In genomic region chr1:201954263-201955008, GRCh38 we compare ENCODE assay signal across 1 cellular context.
TF ChIP-seq lines count a peak whose summit lies in the region.

No MANE protein-coding gene starts in this region.

TF ChIP-seq in GM23338, 12 proteins besides CTCF, POLR2A, EP300 and RAD21:
- TF ChIP-seq ZNF462 (CRISPR knock-in tag; IDR thresholded peaks at IDR 0.05), result no peak
- TF ChIP-seq ZNF114 (CRISPR knock-in tag; IDR thresholded peaks at IDR 0.05), result no peak
- TF ChIP-seq POLR2AphosphoS5 (IDR thresholded peaks at IDR 0.05; ENCODE audit: low read depth), result no peak
- TF ChIP-seq JUNB (IDR thresholded peaks at IDR 0.05; ENCODE audit: unreplicated experiment), result no peak
- no peak for TF ChIP-seq CREB1 (CRISPR knock-in tag; IDR thresholded peaks at IDR 0.05; ENCODE audit: low read depth)
- TF ChIP-seq, protein P1, sequence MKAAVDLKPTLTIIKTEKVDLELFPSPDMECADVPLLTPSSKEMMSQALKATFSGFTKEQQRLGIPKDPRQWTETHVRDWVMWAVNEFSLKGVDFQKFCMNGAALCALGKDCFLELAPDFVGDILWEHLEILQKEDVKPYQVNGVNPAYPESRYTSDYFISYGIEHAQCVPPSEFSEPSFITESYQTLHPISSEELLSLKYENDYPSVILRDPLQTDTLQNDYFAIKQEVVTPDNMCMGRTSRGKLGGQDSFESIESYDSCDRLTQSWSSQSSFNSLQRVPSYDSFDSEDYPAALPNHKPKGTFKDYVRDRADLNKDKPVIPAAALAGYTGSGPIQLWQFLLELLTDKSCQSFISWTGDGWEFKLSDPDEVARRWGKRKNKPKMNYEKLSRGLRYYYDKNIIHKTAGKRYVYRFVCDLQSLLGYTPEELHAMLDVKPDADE (IDR thresholded peaks at IDR 0.05), result no peak
- no peak for TF ChIP-seq EZH2 (IDR thresholded peaks at IDR 0.05; ENCODE audit: low read depth, unreplicated experiment)
- TF ChIP-seq REST (IDR thresholded peaks at IDR 0.05; ENCODE audit: unreplicated experiment), result no peak
- no peak for TF ChIP-seq NANOG (IDR thresholded peaks at IDR 0.05; ENCODE audit: borderline replicate concordance)
